In genomic region chr1:58434181-58434580, GRCh38 we compare ENCODE assay signal across 26 cellular contexts.
"Had no signal": no experiment of that assay in that cellular context is flagged by ENCODE, and none has a peak within 500 bp of the region (broad histone marks: within the 10 kb centered on the region; RNA-seq: fewer than 3 reads in every experiment).

No MANE protein-coding gene starts in this region.

- H3K4me1 ChIP-seq: esophagus squamous epithelium, gastroesophageal sphincter had no signal

- H3K9me3 ChIP-seq: esophagus squamous epithelium, gastroesophageal sphincter, heart right ventricle had no signal

- ATAC-seq: activated T-cell treated with anti-CD3 and anti-CD28 coated beads, Interleukin-2, amount 50 U/mL, for 4 hours; activated T-helper 17 cell treated with anti-CD3 and anti-CD28 coated beads, Interleukin-2, amount 50 U/mL, for 72 hours; effector memory CD8-positive, alpha-beta T cell; gastroesophageal sphincter; WTC11 had no signal

- H3K79me2 ChIP-seq: hepatocyte had no signal

- H3K4me3 ChIP-seq: coronary artery, esophagus squamous epithelium, gastroesophageal sphincter, heart right ventricle, hepatocyte had no signal

- H2AFZ ChIP-seq: hepatocyte had no signal

- H3K4me2 ChIP-seq: hepatocyte had no signal

- H3K27me3 ChIP-seq: brain microvascular endothelial cell, esophagus squamous epithelium, gastroesophageal sphincter, heart right ventricle, hepatocyte had no signal

- H3K36me3 ChIP-seq: brain microvascular endothelial cell, esophagus squamous epithelium, heart right ventricle had no signal

- H3K27ac ChIP-seq: brain microvascular endothelial cell, coronary artery, epithelial cell of prostate, esophagus squamous epithelium, gastroesophageal sphincter, heart right ventricle, hepatocyte, VCaP had no signal

- DNase-seq: activated CD4-positive, alpha-beta memory T cell treated with anti-CD3 and anti-CD28 coated beads, Interleukin-2, amount 10 ng/mL, durations not matched to agents 7 days and 5 days; activated CD4-positive, alpha-beta T cell treated with anti-CD3 and anti-CD28 coated beads for 1 hour; activated CD4-positive, alpha-beta T cell treated with anti-CD3 and anti-CD28 coated beads for 4 hours; activated CD4-positive, alpha-beta T cell treated with anti-CD3 and anti-CD28 coated beads, Interleukin-2, amount 10 ng/mL, durations not matched to agents 7 days and 5 days; activated CD4-positive, alpha-beta T cell treated with anti-CD3 and anti-CD28 coated beads, Interleukin-2, amount 50 U/mL, for 4 hours; activated effector memory CD4-positive, alpha-beta T cell treated with Interleukin-2 at 50 U/mL for 16 hours; activated gamma-delta T cell treated with Interleukin-2 at 50 U/mL for 16 hours; activated naive CD4-positive, alpha-beta T cell treated with anti-CD3 and anti-CD28 coated beads, Interleukin-2, amount 50 U/mL, for 16 hours; activated naive CD4-positive, alpha-beta T cell treated with Interleukin-2 at 50 U/mL for 16 hours; activated T-cell treated with anti-CD3 and anti-CD28 coated beads, Interleukin-2, amount 50 U/mL, for 4 hours; amniotic stem cell; anterior cingulate cortex; brain microvascular endothelial cell; effector CD4-positive, alpha-beta T cell; effector memory CD8-positive, alpha-beta T cell; esophagus squamous epithelium; foreskin melanocyte; heart right ventricle; T-helper 2 cell had no signal
